In genomic region chrX:129086802-129087201, GRCh38 we compare ENCODE assay signal across 1 cellular context.
TF ChIP-seq lines count a peak whose summit lies in the region.

No MANE protein-coding gene starts in this region.

TF ChIP-seq in H1, 55 proteins besides CTCF, POLR2A, EP300 and RAD21:
- TF ChIP-seq ATF3 (IDR thresholded peaks at IDR 0.05; ENCODE audit: insufficient read depth, low read depth, low read length) (no peak), RBBP5 (IDR thresholded peaks at IDR 0.05; ENCODE audit: borderline replicate concordance, low read depth, low read length) (no peak), SRF (IDR thresholded peaks at IDR 0.05; ENCODE audit: low read depth, low read length) (no peak), SAP30 (IDR thresholded peaks at IDR 0.05; ENCODE audit: insufficient read depth, insufficient replicate concordance, low read length) (no peak), TEAD4 (IDR thresholded peaks at IDR 0.05; ENCODE audit: low read depth, low read length) (no peak), TAF7 (optimal IDR thresholded peaks at IDR 0.05; ENCODE audit: borderline replicate concordance, low read depth, low read length) (no peak)
